17 cellular contexts compared by ENCODE assay signal in the genomic region with DNA sequence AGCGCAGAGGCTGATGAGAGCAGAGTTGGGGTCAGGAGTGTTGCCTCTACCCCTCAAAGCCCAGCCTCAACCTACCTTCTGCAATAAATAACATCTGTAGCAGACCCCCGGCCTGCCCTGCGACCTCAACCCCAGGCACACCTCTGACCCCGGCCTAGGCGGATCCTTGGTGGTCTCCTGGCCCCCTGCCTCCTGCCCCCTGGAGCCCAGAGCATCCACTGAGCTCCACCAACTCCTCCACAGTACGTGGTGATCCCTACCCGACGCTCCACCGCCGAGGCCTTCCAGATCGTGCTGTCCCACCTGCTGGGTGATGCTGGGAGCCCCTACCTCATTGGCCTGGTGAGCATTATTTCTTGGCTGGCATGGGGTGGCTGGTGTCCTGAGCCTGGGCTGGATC. TPM values are rescaled to one million over a fixed set of nuclear protein-coding genes. Genes with fewer than 3 reads are reported as not detected.
"Had no signal": no experiment of that assay in that cellular context is flagged by ENCODE, and none has a peak within 500 bp of the region (broad histone marks: within the 10 kb centered on the region; RNA-seq: fewer than 3 reads in every experiment).

No MANE protein-coding gene starts in this region.

- DNase-seq: activated CD4-positive, alpha-beta T cell treated with anti-CD3 and anti-CD28 coated beads, Interleukin-2, amount 10 ng/mL, durations not matched to agents 24 days and 14 days; aorta; dorsolateral prefrontal cortex; esophagus squamous epithelium; foreskin fibroblast; ovary; sigmoid colon; SJCRH30; stimulated activated CD4-positive, alpha-beta T cell treated with anti-CD3 and anti-CD28 coated beads, Interleukin-2, amount 100 ng/mL, for 24 hours; stimulated activated naive CD4-positive, alpha-beta T cell treated with Interleukin-2 at 50 U/mL for 16 hours; SW 1271; upper lobe of right lung had no signal

- H3K4me1 ChIP-seq: breast epithelium, sigmoid colon, SJCRH30, upper lobe of right lung had no signal

- H3K36me3 ChIP-seq: ovary, SJCRH30 had no signal

- H3K4me3 ChIP-seq: breast epithelium, dorsolateral prefrontal cortex, esophagus squamous epithelium, ovary, sigmoid colon, SJCRH30, upper lobe of right lung had no signal

- H3K9me3 ChIP-seq: ovary, SJCRH30, upper lobe of right lung had no signal

- H3K27me3 Mint-ChIP-seq: activated CD4-positive, alpha-beta T cell treated with anti-CD3 and anti-CD28 coated beads, Interleukin-2, amount 10 ng/mL, durations not matched to agents 24 days and 14 days; activated naive CD4-positive, alpha-beta T cell treated with anti-CD3 and anti-CD28 coated beads, Interleukin-2, amount 50 U/mL, for 24 hours had no signal

- H3K27ac Mint-ChIP-seq: activated T-helper 1 cell treated with anti-CD3 and anti-CD28 coated beads, Interleukin-12 subunit alpha, Interleukin-12 subunit beta, Interleukin-2, Interleukin-4 antibody, amounts not matched to agents 30 ng/mL and 10 ng/mL and 1 ng/mL, durations not matched to agents 14 hours and 24 hours and 36 hours had no signal

- H3K27me3 ChIP-seq: breast epithelium, dorsolateral prefrontal cortex, esophagus squamous epithelium, ovary, sigmoid colon, SJCRH30, upper lobe of right lung had no signal

- ATAC-seq: left lobe of liver, upper lobe of right lung had no signal

- H3K27ac ChIP-seq: breast epithelium, dorsolateral prefrontal cortex, esophagus squamous epithelium, ovary, sigmoid colon, SJCRH30, upper lobe of right lung had no signal

RNA-seq across cellular contexts. Expression of a gene that starts 51.2 kb away (rescaled TPM):
- total RNA-seq: activated CD4-positive, alpha-beta T cell treated with anti-CD3 and anti-CD28 coated beads, Interleukin-2, amount 10 ng/mL, durations not matched to agents 24 days and 14 days; activated T-helper 1 cell treated with anti-CD3 and anti-CD28 coated beads, Interleukin-12 subunit alpha, Interleukin-12 subunit beta, Interleukin-2, Interleukin-4 antibody, amounts not matched to agents 30 ng/mL and 10 ng/mL and 1 ng/mL, durations not matched to agents 14 hours and 24 hours and 36 hours; breast epithelium; chondrocyte; left lobe of liver; sigmoid colon; upper lobe of right lung had no signal
